ENCODE assay signal across 1 cellular context in the genomic region with DNA sequence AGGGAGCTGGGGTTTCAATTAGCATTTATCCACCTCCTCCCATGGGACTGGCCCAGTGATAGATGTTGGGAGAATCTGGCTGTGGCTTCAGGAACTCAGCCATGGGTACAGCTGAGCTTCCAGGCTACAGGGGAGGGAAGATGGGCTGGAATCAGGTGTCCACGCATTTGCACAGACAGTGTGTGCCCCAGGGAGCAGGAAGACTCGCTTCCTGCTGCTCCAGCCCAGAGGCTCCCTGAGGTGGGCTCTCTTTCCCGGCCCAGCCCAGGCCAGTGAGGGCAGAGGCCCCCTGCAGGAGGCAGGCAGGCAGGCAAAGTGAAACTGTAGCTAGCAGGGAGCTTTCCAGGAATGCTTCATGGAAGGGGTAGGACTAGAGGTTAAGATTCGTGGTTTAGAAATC.
TF ChIP-seq lines count a peak whose summit lies in the region.

No MANE protein-coding gene starts in this region.

TF ChIP-seq in HepG2, 621 proteins besides CTCF, POLR2A, EP300 and RAD21 (continued from another document):
- no peak for TF ChIP-seq SP140L (CRISPR knock-in tag; IDR thresholded peaks at IDR 0.05; ENCODE audit: borderline replicate concordance)
